Comparison of ENCODE assay signal across 2 cellular contexts in genomic region chr12:49000346-49000745, GRCh38.
TF ChIP-seq lines count a peak whose summit lies in the region.

No MANE protein-coding gene starts in this region.

TF ChIP-seq in GM23338, 12 proteins besides CTCF, POLR2A, EP300 and RAD21:
- TF ChIP-seq, protein P1, sequence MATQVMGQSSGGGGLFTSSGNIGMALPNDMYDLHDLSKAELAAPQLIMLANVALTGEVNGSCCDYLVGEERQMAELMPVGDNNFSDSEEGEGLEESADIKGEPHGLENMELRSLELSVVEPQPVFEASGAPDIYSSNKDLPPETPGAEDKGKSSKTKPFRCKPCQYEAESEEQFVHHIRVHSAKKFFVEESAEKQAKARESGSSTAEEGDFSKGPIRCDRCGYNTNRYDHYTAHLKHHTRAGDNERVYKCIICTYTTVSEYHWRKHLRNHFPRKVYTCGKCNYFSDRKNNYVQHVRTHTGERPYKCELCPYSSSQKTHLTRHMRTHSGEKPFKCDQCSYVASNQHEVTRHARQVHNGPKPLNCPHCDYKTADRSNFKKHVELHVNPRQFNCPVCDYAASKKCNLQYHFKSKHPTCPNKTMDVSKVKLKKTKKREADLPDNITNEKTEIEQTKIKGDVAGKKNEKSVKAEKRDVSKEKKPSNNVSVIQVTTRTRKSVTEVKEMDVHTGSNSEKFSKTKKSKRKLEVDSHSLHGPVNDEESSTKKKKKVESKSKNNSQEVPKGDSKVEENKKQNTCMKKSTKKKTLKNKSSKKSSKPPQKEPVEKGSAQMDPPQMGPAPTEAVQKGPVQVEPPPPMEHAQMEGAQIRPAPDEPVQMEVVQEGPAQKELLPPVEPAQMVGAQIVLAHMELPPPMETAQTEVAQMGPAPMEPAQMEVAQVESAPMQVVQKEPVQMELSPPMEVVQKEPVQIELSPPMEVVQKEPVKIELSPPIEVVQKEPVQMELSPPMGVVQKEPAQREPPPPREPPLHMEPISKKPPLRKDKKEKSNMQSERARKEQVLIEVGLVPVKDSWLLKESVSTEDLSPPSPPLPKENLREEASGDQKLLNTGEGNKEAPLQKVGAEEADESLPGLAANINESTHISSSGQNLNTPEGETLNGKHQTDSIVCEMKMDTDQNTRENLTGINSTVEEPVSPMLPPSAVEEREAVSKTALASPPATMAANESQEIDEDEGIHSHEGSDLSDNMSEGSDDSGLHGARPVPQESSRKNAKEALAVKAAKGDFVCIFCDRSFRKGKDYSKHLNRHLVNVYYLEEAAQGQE (IDR thresholded peaks at IDR 0.05; ENCODE audit: unreplicated experiment), result no peak
- no peak for TF ChIP-seq JUNB (IDR thresholded peaks at IDR 0.05; ENCODE audit: unreplicated experiment)

TF ChIP-seq in neural cell, 6 proteins besides CTCF, POLR2A, EP300 and RAD21 (continued from another document):
- TF ChIP-seq, protein P1 (IDR thresholded peaks at IDR 0.05; ENCODE audit: borderline replicate concordance), result no peak
- TF ChIP-seq SMC3 (conservative IDR thresholded peaks at IDR 0.05; ENCODE audit: poor library complexity), result no peak
